ENCODE assay signal across 1 cellular context in genomic region chr4:25457053-25457715, GRCh38.
TF ChIP-seq lines count a peak whose summit lies in the region.

No MANE protein-coding gene starts in this region.

TF ChIP-seq in SK-N-SH, 30 proteins besides CTCF, POLR2A, EP300 and RAD21 (continued from another document):
- no peak for TF ChIP-seq PBX3 (IDR thresholded peaks at IDR 0.05)
- no peak for TF ChIP-seq MXI1 (IDR thresholded peaks at IDR 0.05; ENCODE audit: low read depth, low read length)
